Comparison of ENCODE assay signal across 18 cellular contexts in the genomic region with DNA sequence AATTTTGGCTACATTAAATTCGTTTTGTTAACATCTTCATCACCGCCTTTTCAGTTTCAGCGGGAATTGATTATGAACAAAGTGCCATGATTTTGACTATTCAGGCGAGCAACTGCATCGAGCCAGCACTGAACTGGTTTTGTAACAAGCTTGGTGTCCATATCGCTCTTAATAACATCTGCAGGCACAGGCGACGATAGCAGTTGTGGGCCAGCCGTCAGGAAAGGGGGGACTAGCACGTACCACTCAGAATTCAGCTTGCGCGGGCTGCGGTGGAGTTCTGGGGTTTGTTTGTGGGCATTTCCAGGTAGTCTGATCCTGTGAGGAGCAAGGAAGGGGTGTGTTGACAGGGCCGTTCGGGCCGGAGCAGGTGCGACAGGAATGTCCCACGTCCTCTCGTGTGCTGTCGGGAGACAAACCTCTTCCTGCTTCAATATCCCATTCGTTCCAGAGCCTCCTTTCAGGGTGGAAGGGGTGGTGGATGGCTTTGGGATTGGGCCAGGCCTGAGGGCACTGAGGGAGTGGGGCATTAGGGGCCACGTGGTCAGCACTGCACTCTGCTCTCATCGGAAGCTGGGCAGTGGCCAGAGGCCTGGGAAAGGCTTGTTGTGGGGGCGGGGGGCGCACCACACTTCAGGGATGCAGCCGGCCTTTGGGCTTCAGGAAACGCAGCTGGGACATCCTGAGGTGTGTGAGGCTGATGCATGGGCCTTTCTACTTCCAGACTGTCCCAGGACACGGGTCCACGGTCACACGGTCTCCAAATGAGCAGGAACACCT. TPM values are rescaled to one million over a fixed set of nuclear protein-coding genes. Genes with fewer than 3 reads are reported as not detected.
DNase-seq lines count a peak whose midpoint lies in the region; ATAC-seq and TF ChIP-seq lines count a peak whose summit lies in the region.
"Had no signal": no experiment of that assay in that cellular context is flagged by ENCODE, and none has a peak within 500 bp of the region (broad histone marks: within the 10 kb centered on the region; RNA-seq: fewer than 3 reads in every experiment).

No MANE protein-coding gene starts in this region.

- H3K36me3 ChIP-seq in left lung, result no peaks in the 10 kb centered on the region
- peaks cover 0 to 3% (median 0%) of the 10 kb centered on the region in 5 donors for H3K36me3 ChIP-seq in subcutaneous abdominal adipose tissue (ENCODE audit: control insufficient read depth in 5 of 5, insufficient read depth in 5 of 5, low read length in 5 of 5)

- ATAC-seq in left lung (peak; percentile 40), GM19023 (IDR thresholded peaks at IDR 0.05; ENCODE audit: unreplicated experiment) (no peak), GM21381 (IDR thresholded peaks at IDR 0.05; ENCODE audit: unreplicated experiment) (no peak)
- ATAC-seq: A549, K562 had no signal

- H3K36me3 Mint-ChIP-seq in activated naive CD4-positive, alpha-beta T cell treated with anti-CD3 and anti-CD28 coated beads for 36 hours (ENCODE audit: low read depth), result no peaks in the 10 kb centered on the region

- H3K27me3 ChIP-seq in left lung (no peaks in the 10 kb centered on the region), subcutaneous abdominal adipose tissue (ENCODE audit: control insufficient read depth in 5 of 5, insufficient read depth in 4 of 5, low read length in 5 of 5) (no peaks in the 10 kb centered on the region)

- CTCF ChIA-PET in activated naive CD4-positive, alpha-beta T cell treated with anti-CD3 and anti-CD28 coated beads for 36 hours (lab: Charles Lee), result no interaction called here

- peaks cover 58% of the 10 kb centered on the region for H3K4me1 Mint-ChIP-seq in activated naive CD4-positive, alpha-beta T cell treated with anti-CD3 and anti-CD28 coated beads for 36 hours (ENCODE audit: low read depth)

- H3K4me3 ChIP-seq in left lung (no peak overlapping the region), subcutaneous abdominal adipose tissue (ENCODE audit: low read depth in 1 of 5, low read length in 5 of 5) (peak overlapping the region in 1 of 5 donors; percentile 6)
- H3K4me3 ChIP-seq: A549, K562 had no signal

- H3K9ac ChIP-seq in subcutaneous abdominal adipose tissue (ENCODE audit: low read length in 5 of 5), result peak overlapping the region in 2 of 5 donors; percentile 31 to 44

- H3K27ac Mint-ChIP-seq in activated naive CD4-positive, alpha-beta T cell treated with anti-CD3 and anti-CD28 coated beads for 36 hours, result peak overlapping the region; percentile 41

- H3K4me1 ChIP-seq in left lung, result peaks cover 44 to 72% of the 10 kb centered on the region in 2 donors
- peaks cover 10 to 74% (median 62%) of the 10 kb centered on the region in 5 donors for H3K4me1 ChIP-seq in subcutaneous abdominal adipose tissue (ENCODE audit: control insufficient read depth in 5 of 5, insufficient read depth in 5 of 5, low read length in 5 of 5)

- DNase-seq in activated naive CD4-positive, alpha-beta T cell treated with anti-CD3 and anti-CD28 coated beads for 36 hours, result no peak
- no peak for DNase-seq in activated naive CD4-positive, alpha-beta T cell (lab: John Stamatoyannopoulos, UW)
- DNase-seq in left lung (peak in 1 of 2 donors; percentile 45), NCI-H748 (lab: John Stamatoyannopoulos, UW; ENCODE audit: unreplicated experiment) (no peak)
- DNase-seq: activated CD8-positive, alpha-beta memory T cell treated with anti-CD3 and anti-CD28 coated beads for 24 hours; aorta; dermis blood vessel endothelial cell; EL; NCI-H1092; NCI-H69; stimulated activated CD4-positive, alpha-beta T cell treated with anti-CD3 and anti-CD28 coated beads, Interleukin-15, amount 100 ng/mL, for 24 hours had no signal

- no peak for TF ChIP-seq CTCF in left lung (IDR thresholded peaks at IDR 0.05)

- no peaks in the 10 kb centered on the region for H3K27me3 Mint-ChIP-seq in activated naive CD4-positive, alpha-beta T cell treated with anti-CD3 and anti-CD28 coated beads for 36 hours (ENCODE audit: low read depth)
- H3K27me3 Mint-ChIP-seq: stimulated activated naive CD8-positive, alpha-beta T cell treated with anti-CD3 and anti-CD28 coated beads, Interleukin-15, Interleukin-2, amounts not matched to agents 100 ng/mL and 50 ng/mL, for 24 hours had no signal

- H3K27ac ChIP-seq in cingulate gyrus (ENCODE audit: low read depth, low read length) (peak overlapping the region; percentile 7), left lung (no peak overlapping the region), subcutaneous abdominal adipose tissue (ENCODE audit: low read depth, low read length) (peak overlapping the region; percentile 24)
- H3K27ac ChIP-seq: A549 had no signal

- no peak overlapping the region for H3K4me3 Mint-ChIP-seq in activated naive CD4-positive, alpha-beta T cell treated with anti-CD3 and anti-CD28 coated beads for 36 hours
- H3K4me3 Mint-ChIP-seq: stimulated activated naive CD8-positive, alpha-beta T cell treated with anti-CD3 and anti-CD28 coated beads, Interleukin-15, Interleukin-2, amounts not matched to agents 100 ng/mL and 50 ng/mL, for 24 hours had no signal

- H3K9me3 Mint-ChIP-seq in activated naive CD4-positive, alpha-beta T cell treated with anti-CD3 and anti-CD28 coated beads for 36 hours, result no peaks in the 10 kb centered on the region
- H3K9me3 Mint-ChIP-seq: stimulated activated naive CD8-positive, alpha-beta T cell treated with anti-CD3 and anti-CD28 coated beads, Interleukin-15, Interleukin-2, amounts not matched to agents 100 ng/mL and 50 ng/mL, for 24 hours had no signal

- intact Hi-C loops in activated naive CD4-positive, alpha-beta T cell treated with anti-CD3 and anti-CD28 coated beads for 36 hours (cut with micrococcal nuclease), result no loop called here
- intact Hi-C loops in left lung (cut with DNase I), result no loop called here

- no peaks in the 10 kb centered on the region for H3K9me3 ChIP-seq in left lung
- H3K9me3 ChIP-seq in subcutaneous abdominal adipose tissue (ENCODE audit: control insufficient read depth in 5 of 5, low read length in 5 of 5), result no peaks in the 10 kb centered on the region
- H3K9me3 ChIP-seq: A549 had no signal

RNA-seq across cellular contexts. Expression of a gene that starts 39.1 kb away (rescaled TPM):
- total RNA-seq in activated naive CD4-positive, alpha-beta T cell treated with anti-CD3 and anti-CD28 coated beads for 36 hours, result 10 to 100 TPM; 25.5 to 26.3 TPM
- total RNA-seq in left lung, result 10 to 100 TPM; 75.8 to 89.0 TPM

Comparison
In these comparisons a context has a peak if more than half of its experiments do, and no peak if none do; other contexts are left out.
1. H3K27ac ChIP-seq: peak in cingulate gyrus (single experiment) and subcutaneous abdominal adipose tissue (single experiment); none in left lung (0 of 2).